In genomic region chr10:17453377-17454091, GRCh38 we compare ENCODE assay signal across 8 cellular contexts. TPM values are rescaled to one million over a fixed set of nuclear protein-coding genes. Genes with fewer than 3 reads are reported as not detected.
DNase-seq lines count a peak whose midpoint lies in the region; ATAC-seq and TF ChIP-seq lines count a peak whose summit lies in the region.

No MANE protein-coding gene starts in this region.

- ATAC-seq in HG02938 (IDR thresholded peaks at IDR 0.05; ENCODE audit: unreplicated experiment) = no peak

- H3K27ac ChIP-seq in effector memory CD4-positive, alpha-beta T cell (ENCODE audit: insufficient read depth, low read length, poor library complexity, severe bottlenecking) = peak overlapping the region; percentile 1
- H3K27ac ChIP-seq in mesodermal cell (ENCODE audit: low read depth, low read length, severe bottlenecking) (no peak overlapping the region), tibial artery (no peak overlapping the region)

- peak overlapping the region; percentile 59 for H3K4me3 ChIP-seq in effector memory CD4-positive, alpha-beta T cell (ENCODE audit: insufficient read depth, low read depth, low read length, poor library complexity, severe bottlenecking)
- H3K4me3 ChIP-seq in mesodermal cell (ENCODE audit: extremely low read depth, insufficient read depth, low read length, poor library complexity, severe bottlenecking) = peak overlapping the region; percentile 39
- H3K4me3 ChIP-seq in tibial artery = peak overlapping the region; percentile 42 to 47

- in situ Hi-C loops in GM13977 (cut with MboI; ENCODE audit: low pct_unique_long_range_greater_than_20kb, low sequenced_read_pairs, unreplicated experiment) = no loop called here

- intact Hi-C loops in tibial artery (cut with DNase I; ENCODE audit: low total_unique reads) = no loop called here

- no peaks in the 10 kb centered on the region for H3K27me3 ChIP-seq in effector memory CD4-positive, alpha-beta T cell (replicated peaks; ENCODE audit: control insufficient read depth, insufficient read depth, low read length, poor library complexity, severe bottlenecking)
- peaks cover 0 to 11% of the 10 kb centered on the region in 2 donors for H3K27me3 ChIP-seq in tibial artery

- TF ChIP-seq CTCF in GM13977 (IDR thresholded peaks at IDR 0.05; ENCODE audit: extremely low read depth, insufficient read depth, missing control alignments) (no peak), tibial artery (IDR thresholded peaks at IDR 0.05) (no peak)

- WGBS in mesodermal cell (ENCODE audit: insufficient coverage in 2 of 2), 2 experiments = 0 to 1% methylated on average over 28 to 31 of the region's 66 CpGs

- no peaks in the 10 kb centered on the region for H3K9me3 ChIP-seq in effector memory CD4-positive, alpha-beta T cell (ENCODE audit: control insufficient read depth, low read length)
- peaks cover 18% of the 10 kb centered on the region for H3K9me3 ChIP-seq in mesodermal cell (ENCODE audit: control insufficient read depth, low read length)
- H3K9me3 ChIP-seq in tibial artery = peaks cover 0 to 20% (median 7%) of the 10 kb centered on the region in 3 donors

- DNase-seq in GM13977 (ENCODE audit: low spot score) (peak; percentile 43), HS-27A (ENCODE audit: low read depth) (peak; percentile 15), tibial artery (peak in 1 of 2 donors; percentile 31), SIG-M5 (lab: John Stamatoyannopoulos, UW) (no peak)
- peak; percentile 34 for DNase-seq in activated CD4-positive, alpha-beta T cell treated with anti-CD3 and anti-CD28 coated beads, Interleukin-2, amount 50 U/mL, for 1 hour
- no peak for DNase-seq in effector memory CD4-positive, alpha-beta T cell

- H3K36me3 ChIP-seq in effector memory CD4-positive, alpha-beta T cell (ENCODE audit: control insufficient read depth, insufficient read depth, low read length) = no peaks in the 10 kb centered on the region
- H3K36me3 ChIP-seq in mesodermal cell (ENCODE audit: control insufficient read depth, insufficient read depth, low read length) (no peaks in the 10 kb centered on the region), tibial artery (peaks cover 0 to 7% (median 0%) of the 10 kb centered on the region in 3 donors)

- peaks cover 8% of the 10 kb centered on the region for H3K4me1 ChIP-seq in effector memory CD4-positive, alpha-beta T cell (ENCODE audit: control insufficient read depth, insufficient read depth, low read length, poor library complexity, severe bottlenecking)
- H3K4me1 ChIP-seq in mesodermal cell (ENCODE audit: control insufficient read depth, insufficient read depth, low read length, poor library complexity, severe bottlenecking) (peaks cover 3% of the 10 kb centered on the region), tibial artery (peaks cover 0 to 19% (median 15%) of the 10 kb centered on the region in 4 donors)

RNA-seq across cellular contexts. Expression of gene ST8SIA6, which starts 0.9 kb away (rescaled TPM):
- 0.48 TPM for polyA plus RNA-seq in mesodermal cell (2013, experiment 1 of 2)
- 0.25 TPM for polyA plus RNA-seq in mesodermal cell (2013, experiment 2 of 2)

Comparison
In these comparisons a context has a peak if more than half of its experiments do, and no peak if none do; other contexts are left out.
1. DNase-seq: peak in GM13977 (single experiment), HS-27A (single experiment) and activated CD4-positive, alpha-beta T cell treated with anti-CD3 and anti-CD28 coated beads, Interleukin-2, amount 50 U/mL, for 1 hour (single experiment); none in effector memory CD4-positive, alpha-beta T cell (0 of 3) and SIG-M5 (single experiment).
2. Peak in every context shown above with its lines, with median percentiles within 50 percentile points of each other: H3K4me3 ChIP-seq.